Comparison of ENCODE assay signal across 2 cellular contexts in genomic region chr16:10240854-10241613, GRCh38.
TF ChIP-seq lines count a peak whose summit lies in the region.

No MANE protein-coding gene starts in this region.

TF ChIP-seq in GM23338, 12 proteins besides CTCF, POLR2A, EP300 and RAD21 (continued from another document):
- no peak for TF ChIP-seq REST (IDR thresholded peaks at IDR 0.05; ENCODE audit: unreplicated experiment)
- no peak for TF ChIP-seq ZNF114 (CRISPR knock-in tag; IDR thresholded peaks at IDR 0.05)
- no peak for TF ChIP-seq CREB1 (CRISPR knock-in tag; IDR thresholded peaks at IDR 0.05; ENCODE audit: low read depth)
- TF ChIP-seq EZH2phosphoT487 (IDR thresholded peaks at IDR 0.05; ENCODE audit: unreplicated experiment) = no peak
- TF ChIP-seq JUNB (IDR thresholded peaks at IDR 0.05; ENCODE audit: unreplicated experiment) = no peak
- TF ChIP-seq EZH2 (IDR thresholded peaks at IDR 0.05; ENCODE audit: low read depth, unreplicated experiment) = no peak
- no peak for TF ChIP-seq ZNF331 (CRISPR knock-in tag; IDR thresholded peaks at IDR 0.05; ENCODE audit: low read depth)
- TF ChIP-seq, protein P1, sequence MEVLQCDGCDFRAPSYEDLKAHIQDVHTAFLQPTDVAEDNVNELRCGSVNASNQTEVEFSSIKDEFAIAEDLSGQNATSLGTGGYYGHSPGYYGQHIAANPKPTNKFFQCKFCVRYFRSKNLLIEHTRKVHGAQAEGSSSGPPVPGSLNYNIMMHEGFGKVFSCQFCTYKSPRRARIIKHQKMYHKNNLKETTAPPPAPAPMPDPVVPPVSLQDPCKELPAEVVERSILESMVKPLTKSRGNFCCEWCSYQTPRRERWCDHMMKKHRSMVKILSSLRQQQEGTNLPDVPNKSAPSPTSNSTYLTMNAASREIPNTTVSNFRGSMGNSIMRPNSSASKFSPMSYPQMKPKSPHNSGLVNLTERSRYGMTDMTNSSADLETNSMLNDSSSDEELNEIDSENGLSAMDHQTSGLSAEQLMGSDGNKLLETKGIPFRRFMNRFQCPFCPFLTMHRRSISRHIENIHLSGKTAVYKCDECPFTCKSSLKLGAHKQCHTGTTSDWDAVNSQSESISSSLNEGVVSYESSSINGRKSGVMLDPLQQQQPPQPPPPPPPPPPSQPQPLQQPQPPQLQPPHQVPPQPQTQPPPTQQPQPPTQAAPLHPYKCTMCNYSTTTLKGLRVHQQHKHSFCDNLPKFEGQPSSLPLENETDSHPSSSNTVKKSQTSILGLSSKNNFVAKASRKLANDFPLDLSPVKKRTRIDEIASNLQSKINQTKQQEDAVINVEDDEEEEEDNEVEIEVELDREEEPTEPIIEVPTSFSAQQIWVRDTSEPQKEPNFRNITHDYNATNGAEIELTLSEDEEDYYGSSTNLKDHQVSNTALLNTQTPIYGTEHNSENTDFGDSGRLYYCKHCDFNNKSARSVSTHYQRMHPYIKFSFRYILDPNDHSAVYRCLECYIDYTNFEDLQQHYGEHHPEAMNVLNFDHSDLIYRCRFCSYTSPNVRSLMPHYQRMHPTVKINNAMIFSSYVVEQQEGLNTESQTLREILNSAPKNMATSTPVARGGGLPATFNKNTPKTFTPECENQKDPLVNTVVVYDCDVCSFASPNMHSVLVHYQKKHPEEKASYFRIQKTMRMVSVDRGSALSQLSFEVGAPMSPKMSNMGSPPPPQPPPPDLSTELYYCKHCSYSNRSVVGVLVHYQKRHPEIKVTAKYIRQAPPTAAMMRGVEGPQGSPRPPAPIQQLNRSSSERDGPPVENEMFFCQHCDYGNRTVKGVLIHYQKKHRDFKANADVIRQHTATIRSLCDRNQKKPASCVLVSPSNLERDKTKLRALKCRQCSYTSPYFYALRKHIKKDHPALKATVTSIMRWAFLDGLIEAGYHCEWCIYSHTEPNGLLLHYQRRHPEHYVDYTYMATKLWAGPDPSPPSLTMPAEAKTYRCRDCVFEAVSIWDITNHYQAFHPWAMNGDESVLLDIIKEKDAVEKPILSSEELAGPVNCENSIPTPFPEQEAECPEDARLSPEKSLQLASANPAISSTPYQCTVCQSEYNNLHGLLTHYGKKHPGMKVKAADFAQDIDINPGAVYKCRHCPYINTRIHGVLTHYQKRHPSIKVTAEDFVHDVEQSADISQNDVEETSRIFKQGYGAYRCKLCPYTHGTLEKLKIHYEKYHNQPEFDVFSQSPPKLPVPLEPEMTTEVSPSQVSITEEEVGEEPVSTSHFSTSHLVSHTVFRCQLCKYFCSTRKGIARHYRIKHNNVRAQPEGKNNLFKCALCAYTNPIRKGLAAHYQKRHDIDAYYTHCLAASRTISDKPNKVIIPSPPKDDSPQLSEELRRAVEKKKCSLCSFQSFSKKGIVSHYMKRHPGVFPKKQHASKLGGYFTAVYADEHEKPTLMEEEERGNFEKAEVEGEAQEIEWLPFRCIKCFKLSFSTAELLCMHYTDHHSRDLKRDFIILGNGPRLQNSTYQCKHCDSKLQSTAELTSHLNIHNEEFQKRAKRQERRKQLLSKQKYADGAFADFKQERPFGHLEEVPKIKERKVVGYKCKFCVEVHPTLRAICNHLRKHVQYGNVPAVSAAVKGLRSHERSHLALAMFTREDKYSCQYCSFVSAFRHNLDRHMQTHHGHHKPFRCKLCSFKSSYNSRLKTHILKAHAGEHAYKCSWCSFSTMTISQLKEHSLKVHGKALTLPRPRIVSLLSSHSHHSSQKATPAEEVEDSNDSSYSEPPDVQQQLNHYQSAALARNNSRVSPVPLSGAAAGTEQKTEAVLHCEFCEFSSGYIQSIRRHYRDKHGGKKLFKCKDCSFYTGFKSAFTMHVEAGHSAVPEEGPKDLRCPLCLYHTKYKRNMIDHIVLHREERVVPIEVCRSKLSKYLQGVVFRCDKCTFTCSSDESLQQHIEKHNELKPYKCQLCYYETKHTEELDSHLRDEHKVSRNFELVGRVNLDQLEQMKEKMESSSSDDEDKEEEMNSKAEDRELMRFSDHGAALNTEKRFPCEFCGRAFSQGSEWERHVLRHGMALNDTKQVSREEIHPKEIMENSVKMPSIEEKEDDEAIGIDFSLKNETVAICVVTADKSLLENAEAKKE (CRISPR knock-in tag; IDR thresholded peaks at IDR 0.05) = no peak

TF ChIP-seq in K562, 482 proteins besides CTCF, POLR2A, EP300 and RAD21 (continued from another document and continues in another):
- TF ChIP-seq, protein P2, sequence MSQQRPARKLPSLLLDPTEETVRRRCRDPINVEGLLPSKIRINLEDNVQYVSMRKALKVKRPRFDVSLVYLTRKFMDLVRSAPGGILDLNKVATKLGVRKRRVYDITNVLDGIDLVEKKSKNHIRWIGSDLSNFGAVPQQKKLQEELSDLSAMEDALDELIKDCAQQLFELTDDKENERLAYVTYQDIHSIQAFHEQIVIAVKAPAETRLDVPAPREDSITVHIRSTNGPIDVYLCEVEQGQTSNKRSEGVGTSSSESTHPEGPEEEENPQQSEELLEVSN (IDR thresholded peaks at IDR 0.05; ENCODE audit: borderline replicate concordance in 1 of 2, extremely low read depth in 1 of 2, insufficient read depth in 1 of 2, insufficient read length in 1 of 2, low read depth in 1 of 2, low read length in 1 of 2, poor library complexity in 1 of 2, severe bottlenecking in 1 of 2) = peak in 1 of 2 experiments; percentile 4
- TF ChIP-seq ZNF384 (IDR thresholded peaks at IDR 0.05; ENCODE audit: low read depth, low read length) (peak; percentile 88), MAFK (IDR thresholded peaks at IDR 0.05; ENCODE audit: low read length) (peak; percentile 85), ZNF696 (CRISPR knock-in tag; conservative IDR thresholded peaks at IDR 0.05) (no peak), NFATC3 (IDR thresholded peaks at IDR 0.05) (no peak), ARID1B (IDR thresholded peaks at IDR 0.05) (peak; percentile 35; the same call in 1 of the 2 replicates), C11orf30 (IDR thresholded peaks at IDR 0.05; ENCODE audit: low read depth) (peak; percentile 97), ZNF41 (CRISPR knock-in tag; conservative IDR thresholded peaks at IDR 0.05) (no peak), MAFG (tag; conservative IDR thresholded peaks at IDR 0.05) (peak; percentile 93), FUS (optimal IDR thresholded peaks at IDR 0.05; ENCODE audit: low read depth, low read length) (no peak), ZNF407 (IDR thresholded peaks at IDR 0.05; ENCODE audit: low read depth) (no peak), ZBTB5 (IDR thresholded peaks at IDR 0.05) (no peak), NFE2L1 (tag; IDR thresholded peaks at IDR 0.05; ENCODE audit: borderline replicate concordance, low read depth) (peak; percentile 61), HLTF (IDR thresholded peaks at IDR 0.05) (no peak)
- TF ChIP-seq, protein P3, sequence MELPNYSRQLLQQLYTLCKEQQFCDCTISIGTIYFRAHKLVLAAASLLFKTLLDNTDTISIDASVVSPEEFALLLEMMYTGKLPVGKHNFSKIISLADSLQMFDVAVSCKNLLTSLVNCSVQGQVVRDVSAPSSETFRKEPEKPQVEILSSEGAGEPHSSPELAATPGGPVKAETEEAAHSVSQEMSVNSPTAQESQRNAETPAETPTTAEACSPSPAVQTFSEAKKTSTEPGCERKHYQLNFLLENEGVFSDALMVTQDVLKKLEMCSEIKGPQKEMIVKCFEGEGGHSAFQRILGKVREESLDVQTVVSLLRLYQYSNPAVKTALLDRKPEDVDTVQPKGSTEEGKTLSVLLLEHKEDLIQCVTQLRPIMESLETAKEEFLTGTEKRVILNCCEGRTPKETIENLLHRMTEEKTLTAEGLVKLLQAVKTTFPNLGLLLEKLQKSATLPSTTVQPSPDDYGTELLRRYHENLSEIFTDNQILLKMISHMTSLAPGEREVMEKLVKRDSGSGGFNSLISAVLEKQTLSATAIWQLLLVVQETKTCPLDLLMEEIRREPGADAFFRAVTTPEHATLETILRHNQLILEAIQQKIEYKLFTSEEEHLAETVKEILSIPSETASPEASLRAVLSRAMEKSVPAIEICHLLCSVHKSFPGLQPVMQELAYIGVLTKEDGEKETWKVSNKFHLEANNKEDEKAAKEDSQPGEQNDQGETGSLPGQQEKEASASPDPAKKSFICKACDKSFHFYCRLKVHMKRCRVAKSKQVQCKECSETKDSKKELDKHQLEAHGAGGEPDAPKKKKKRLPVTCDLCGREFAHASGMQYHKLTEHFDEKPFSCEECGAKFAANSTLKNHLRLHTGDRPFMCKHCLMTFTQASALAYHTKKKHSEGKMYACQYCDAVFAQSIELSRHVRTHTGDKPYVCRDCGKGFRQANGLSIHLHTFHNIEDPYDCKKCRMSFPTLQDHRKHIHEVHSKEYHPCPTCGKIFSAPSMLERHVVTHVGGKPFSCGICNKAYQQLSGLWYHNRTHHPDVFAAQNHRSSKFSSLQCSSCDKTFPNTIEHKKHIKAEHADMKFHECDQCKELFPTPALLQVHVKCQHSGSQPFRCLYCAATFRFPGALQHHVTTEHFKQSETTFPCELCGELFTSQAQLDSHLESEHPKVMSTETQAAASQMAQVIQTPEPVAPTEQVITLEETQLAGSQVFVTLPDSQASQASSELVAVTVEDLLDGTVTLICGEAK (IDR thresholded peaks at IDR 0.05) = no peak
- TF ChIP-seq, protein P3 (CRISPR knock-in tag; IDR thresholded peaks at IDR 0.05) = no peak
